In the genomic region with DNA sequence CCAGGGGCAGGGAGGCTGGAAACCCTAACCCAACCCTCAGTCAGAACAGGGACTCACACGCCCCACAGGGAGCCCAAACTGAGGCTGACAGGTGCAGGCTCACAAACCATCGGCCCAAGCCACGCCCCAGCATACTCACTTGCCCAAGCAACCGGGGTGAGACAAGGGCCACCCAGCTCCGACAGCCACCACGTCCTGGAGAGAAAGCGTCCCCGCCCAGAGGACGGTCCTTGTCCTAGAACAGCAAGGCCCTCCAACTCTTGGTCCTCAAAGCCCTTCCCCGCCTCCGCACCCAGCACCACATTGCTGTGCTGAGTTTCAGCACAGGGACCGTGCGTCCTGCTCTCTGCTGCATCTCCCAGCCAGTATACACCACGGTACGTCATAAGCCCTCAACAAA, we compare ENCODE assay signal across 11 cellular contexts. TPM values are rescaled to one million over a fixed set of nuclear protein-coding genes. Genes with fewer than 3 reads are reported as not detected.
A peak's percentile ranks its signal among the peaks of the same experiment; 100 is the strongest.
DNase-seq lines count a peak whose midpoint lies in the region; ATAC-seq and TF ChIP-seq lines count a peak whose summit lies in the region.
"Had no signal": no experiment of that assay in that cellular context is flagged by ENCODE, and none has a peak within 500 bp of the region (broad histone marks: within the 10 kb centered on the region; RNA-seq: fewer than 3 reads in every experiment).

No MANE protein-coding gene starts in this region.

- WGBS in psoas muscle, 3 donors, result 37 to 60% (median 42%) methylated on average over 15 of the region's 15 CpGs
- WGBS in aorta, 2 donors, result 90 to 94% methylated on average over 15 of the region's 15 CpGs

- H3K27me3 ChIP-seq in psoas muscle (ENCODE audit: insufficient read depth in 3 of 3, low read length in 2 of 3), result no peaks in the 10 kb centered on the region
- no peaks in the 10 kb centered on the region for H3K27me3 ChIP-seq in aorta (ENCODE audit: control insufficient read depth in 1 of 2, insufficient read depth in 2 of 2, low read length in 1 of 2)
- H3K27me3 ChIP-seq: tibial artery had no signal

- H3K4me1 Mint-ChIP-seq in activated naive CD4-positive, alpha-beta T cell treated with anti-CD3 and anti-CD28 coated beads for 36 hours (ENCODE audit: low read depth), result peaks cover 4% of the 10 kb centered on the region
- H3K4me1 Mint-ChIP-seq in naive thymus-derived CD8-positive, alpha-beta T cell, result peaks cover 0 to 8% (median 8%) of the 10 kb centered on the region in 4 donors
- H3K4me1 Mint-ChIP-seq: central memory CD8-positive, alpha-beta T cell had no signal

- H3K27me3 Mint-ChIP-seq in activated naive CD4-positive, alpha-beta T cell treated with anti-CD3 and anti-CD28 coated beads for 36 hours (ENCODE audit: low read depth), result no peaks in the 10 kb centered on the region
- no peaks in the 10 kb centered on the region for H3K27me3 Mint-ChIP-seq in naive thymus-derived CD8-positive, alpha-beta T cell
- H3K27me3 Mint-ChIP-seq: central memory CD8-positive, alpha-beta T cell had no signal

- TF ChIP-seq CTCF in psoas muscle (IDR thresholded peaks at IDR 0.05), result no peak

- ATAC-seq in psoas muscle (peak; percentile 76 to 95 (median 90)), aorta (ENCODE audit: low FRiP score) (no peak)
- no peak for ATAC-seq in naive thymus-derived CD8-positive, alpha-beta T cell
- ATAC-seq: activated naive CD4-positive, alpha-beta T cell treated with anti-CD3 and anti-CD28 coated beads, Interleukin-2, amount 50 U/mL, for 72 hours had no signal

- intact Hi-C loops in psoas muscle (cut with DNase I), result loop anchor here in 1 of 2 donors (5.0 kb wide), 1 partner anchor 86 kb away; no protein-coding TSS in a partner anchor
- intact Hi-C loops in aorta (cut with DNase I), result no loop called here
- intact Hi-C loops in activated naive CD4-positive, alpha-beta T cell treated with anti-CD3 and anti-CD28 coated beads for 36 hours (cut with micrococcal nuclease), result no loop called here

- no peaks in the 10 kb centered on the region for H3K36me3 ChIP-seq in psoas muscle (ENCODE audit: insufficient read depth in 1 of 2, low read depth in 1 of 2)
- H3K36me3 ChIP-seq in aorta (ENCODE audit: control insufficient read depth in 1 of 2, insufficient read depth in 2 of 2, low read length in 1 of 2), result no peaks in the 10 kb centered on the region

- H3K9me3 ChIP-seq in psoas muscle (no peaks in the 10 kb centered on the region), aorta (ENCODE audit: control insufficient read depth, low read length) (no peaks in the 10 kb centered on the region)

- peaks cover 55% of the 10 kb centered on the region for H3K4me1 ChIP-seq in psoas muscle
- no peaks in the 10 kb centered on the region for H3K4me1 ChIP-seq in aorta (ENCODE audit: control insufficient read depth in 1 of 2, insufficient read depth in 2 of 2, low read length in 2 of 2)
- H3K4me1 ChIP-seq: tibial artery had no signal

- H3K4me3 ChIP-seq in psoas muscle (no peak overlapping the region), aorta (ENCODE audit: low read length in 2 of 2) (no peak overlapping the region)
- H3K4me3 ChIP-seq: tibial artery had no signal

- no peak overlapping the region for H3K27ac Mint-ChIP-seq in activated naive CD4-positive, alpha-beta T cell treated with anti-CD3 and anti-CD28 coated beads for 36 hours
- H3K27ac Mint-ChIP-seq in naive thymus-derived CD8-positive, alpha-beta T cell, result no peak overlapping the region

- DNase-seq in DMS53 treated with DMSO at 0.1 percent for 48 hours (lab: John Stamatoyannopoulos, UW; ENCODE audit: unreplicated experiment) (peak; percentile 83), NCI-H146 treated with DMSO at 0.1 percent for 48 hours (lab: John Stamatoyannopoulos, UW; ENCODE audit: unreplicated experiment) (peak; percentile 90), SHP77 (lab: John Stamatoyannopoulos, UW) (peak; percentile 98 to 99), psoas muscle (peak; percentile 43 to 89), aorta (no peak)
- DNase-seq in activated naive CD4-positive, alpha-beta T cell treated with anti-CD3 and anti-CD28 coated beads for 36 hours, result no peak
- DNase-seq in naive thymus-derived CD8-positive, alpha-beta T cell, result no peak
- DNase-seq: kidney glomerular epithelial cell had no signal

- H3K4me3 Mint-ChIP-seq in activated naive CD4-positive, alpha-beta T cell treated with anti-CD3 and anti-CD28 coated beads for 36 hours, result no peak overlapping the region
- no peak overlapping the region for H3K4me3 Mint-ChIP-seq in naive thymus-derived CD8-positive, alpha-beta T cell
- H3K4me3 Mint-ChIP-seq: central memory CD8-positive, alpha-beta T cell had no signal

- POLR2A ChIA-PET in naive thymus-derived CD8-positive, alpha-beta T cell (lab: Charles Lee), result no interaction called here

- CTCF ChIA-PET in activated naive CD4-positive, alpha-beta T cell treated with anti-CD3 and anti-CD28 coated beads for 36 hours (lab: Charles Lee), result interaction anchor here (0.8 kb wide), 1 partner anchor 400 kb away, joined by 4 read pairs; no protein-coding TSS in a partner anchor

- H3K36me3 Mint-ChIP-seq in activated naive CD4-positive, alpha-beta T cell treated with anti-CD3 and anti-CD28 coated beads for 36 hours (ENCODE audit: low read depth), result peaks cover 45% of the 10 kb centered on the region
- peaks cover 13 to 58% (median 42%) of the 10 kb centered on the region in 3 donors for H3K36me3 Mint-ChIP-seq in naive thymus-derived CD8-positive, alpha-beta T cell

- H3K27ac ChIP-seq in psoas muscle (peak overlapping the region; percentile 68), aorta (ENCODE audit: low read depth in 1 of 2, low read length in 2 of 2) (no peak overlapping the region)
- H3K27ac ChIP-seq: tibial artery had no signal

- peaks cover 18% of the 10 kb centered on the region for H3K9me3 Mint-ChIP-seq in activated naive CD4-positive, alpha-beta T cell treated with anti-CD3 and anti-CD28 coated beads for 36 hours
- peaks cover 0 to 14% (median 0%) of the 10 kb centered on the region in 9 donors for H3K9me3 Mint-ChIP-seq in naive thymus-derived CD8-positive, alpha-beta T cell
- H3K9me3 Mint-ChIP-seq: activated naive CD4-positive, alpha-beta T cell treated with anti-CD3 and anti-CD28 coated beads, Interleukin-2, amount 50 U/mL, for 72 hours; central memory CD8-positive, alpha-beta T cell had no signal

RNA-seq across cellular contexts. Expression of gene MAD1L1, which starts 39.6 kb away (rescaled TPM):
- total RNA-seq in psoas muscle (10 to 100 TPM; 11.8 to 16.4 (median 15.3) TPM), aorta (10 to 100 TPM; 20.3 to 35.8 TPM)
- polyA plus RNA-seq in psoas muscle (10 to 100 TPM; 11.7 to 17.5 (median 17.5) TPM), aorta (10 to 100 TPM; 14.8 to 20.1 TPM)
- 10 to 100 TPM; 37.5 to 40.2 TPM for total RNA-seq in activated naive CD4-positive, alpha-beta T cell treated with anti-CD3 and anti-CD28 coated beads for 36 hours
- total RNA-seq in naive thymus-derived CD8-positive, alpha-beta T cell, result 10 to 100 TPM; 84.5 to 95.9 TPM
- 100 to 1,000 TPM; 146 to 243 (median 190) TPM for polyA plus RNA-seq in naive thymus-derived CD8-positive, alpha-beta T cell

RNA-seq across cellular contexts. Expression of gene MRM2, which starts 48.9 kb away (rescaled TPM):
- total RNA-seq in psoas muscle, result 10 to 100 TPM; 15.9 to 21.9 (median 18.4) TPM
- polyA plus RNA-seq in psoas muscle, result 10 to 100 TPM; 21.6 to 53.0 (median 41.1) TPM
- 10 to 100 TPM; 11.5 to 14.9 TPM for total RNA-seq in aorta
- polyA plus RNA-seq in aorta, result 10 to 100 TPM; 14.4 to 19.8 TPM
- total RNA-seq in activated naive CD4-positive, alpha-beta T cell treated with anti-CD3 and anti-CD28 coated beads for 36 hours, result 10 to 100 TPM; 21.0 to 24.0 TPM
- 10 to 100 TPM; 16.3 to 18.2 TPM for total RNA-seq in naive thymus-derived CD8-positive, alpha-beta T cell
- polyA plus RNA-seq in naive thymus-derived CD8-positive, alpha-beta T cell, result 10 to 100 TPM; 31.8 to 53.0 (median 42.5) TPM

RNA-seq across cellular contexts. Expression of gene NUDT1, which starts 48.9 kb away (rescaled TPM):
- 10 to 100 TPM in 2 of 4 donors, 1 to 10 TPM in 2; 5.6 to 12.4 (median 8.4) TPM for total RNA-seq in psoas muscle
- 10 to 100 TPM; 13.6 to 29.2 (median 19.1) TPM for polyA plus RNA-seq in psoas muscle
- total RNA-seq in aorta, result 10 to 100 TPM; 11.1 to 11.9 TPM
- 10 to 100 TPM; 21.0 to 30.8 TPM for polyA plus RNA-seq in aorta
- total RNA-seq in activated naive CD4-positive, alpha-beta T cell treated with anti-CD3 and anti-CD28 coated beads for 36 hours, result 100 to 1,000 TPM; 115 to 118 TPM
- total RNA-seq in naive thymus-derived CD8-positive, alpha-beta T cell, result 10 to 100 TPM; 17.1 to 18.5 TPM
- 10 to 100 TPM; 52.0 to 62.3 (median 53.7) TPM for polyA plus RNA-seq in naive thymus-derived CD8-positive, alpha-beta T cell

Comparison
In these comparisons a context has a peak if more than half of its experiments do, and no peak if none do; other contexts are left out.
1. DNase-seq: peak in DMS53 treated with DMSO at 0.1 percent for 48 hours (single experiment), NCI-H146 treated with DMSO at 0.1 percent for 48 hours (single experiment), SHP77 (2 of 2) and psoas muscle (2 of 2); none in aorta (0 of 2), activated naive CD4-positive, alpha-beta T cell treated with anti-CD3 and anti-CD28 coated beads for 36 hours (single experiment) and naive thymus-derived CD8-positive, alpha-beta T cell (0 of 10).
2. ATAC-seq: peak in psoas muscle (4 of 4); none in aorta (single experiment) and naive thymus-derived CD8-positive, alpha-beta T cell (0 of 2).
3. RNA of gene NUDT1, which starts 48.9 kb away (total RNA-seq): 115 to 118 TPM in activated naive CD4-positive, alpha-beta T cell treated with anti-CD3 and anti-CD28 coated beads for 36 hours; 17.1 to 18.5 TPM in naive thymus-derived CD8-positive, alpha-beta T cell, 11.1 to 11.9 TPM in aorta and 5.6 to 12.4 TPM in psoas muscle; every median in the first group is over 4 times any median in the second.